In the genomic region with DNA sequence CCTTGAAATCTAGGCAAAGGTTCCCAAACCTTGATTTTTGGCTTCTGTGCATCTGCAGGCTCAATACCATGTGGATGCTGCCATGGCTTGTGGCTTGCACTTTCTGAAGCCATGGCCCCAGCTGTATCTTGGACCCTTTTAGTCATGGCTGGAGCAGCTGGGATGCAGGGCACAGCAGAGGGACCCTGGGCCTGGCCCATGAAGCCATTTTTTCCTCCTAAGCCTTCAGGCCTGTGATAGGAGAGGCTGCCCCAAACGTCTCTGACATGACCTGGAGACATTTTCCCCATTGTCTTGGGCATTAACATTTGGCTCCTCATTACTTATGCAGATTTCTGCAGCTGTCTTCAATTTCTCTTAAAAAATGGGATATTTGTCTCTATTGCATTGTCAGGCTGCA, we compare ENCODE assay signal across 28 cellular contexts.
"Had no signal": no experiment of that assay in that cellular context is flagged by ENCODE, and none has a peak within 500 bp of the region (broad histone marks: within the 10 kb centered on the region; RNA-seq: fewer than 3 reads in every experiment).

No MANE protein-coding gene starts in this region.

- H3K27me3 ChIP-seq: colonic mucosa, esophagus muscularis mucosa, esophagus squamous epithelium, foreskin keratinocyte, gastrocnemius medialis, gastroesophageal sphincter, heart left ventricle, heart right ventricle, hepatocyte had no signal

- H3K4me1 ChIP-seq: colonic mucosa, esophagus muscularis mucosa, esophagus squamous epithelium, foreskin keratinocyte, gastrocnemius medialis, gastroesophageal sphincter, heart left ventricle, heart right ventricle had no signal

- H2AFZ ChIP-seq: hepatocyte had no signal

- FAIRE-seq: endometrium, endothelial cell of umbilical vein, frontal cortex had no signal

- DNase-seq: colonic mucosa; cortex of kidney; dermis blood vessel endothelial cell; dorsolateral prefrontal cortex; effector CD4-positive, alpha-beta T cell; effector CD8-positive, alpha-beta T cell; effector memory CD4-positive, alpha-beta T cell; effector memory CD8-positive, alpha-beta T cell; endodermal cell; erythroblast; esophagus squamous epithelium; foreskin fibroblast; foreskin keratinocyte; foreskin melanocyte; gastrocnemius medialis; glutamatergic neuron; head of caudate nucleus; heart left ventricle; heart right ventricle had no signal

- H3K27ac ChIP-seq: colonic mucosa, coronary artery, dorsolateral prefrontal cortex, epithelial cell of prostate, esophagus muscularis mucosa, esophagus squamous epithelium, foreskin keratinocyte, gastrocnemius medialis, gastroesophageal sphincter, heart left ventricle, heart right ventricle, hepatocyte had no signal

- H3K4me3 ChIP-seq: colonic mucosa, coronary artery, dorsolateral prefrontal cortex, esophagus muscularis mucosa, esophagus squamous epithelium, gastrocnemius medialis, gastroesophageal sphincter, heart left ventricle, heart right ventricle, hepatocyte had no signal

- H3K4me2 ChIP-seq: hepatocyte had no signal

- H3K9me3 ChIP-seq: colonic mucosa, gastrocnemius medialis had no signal

- ATAC-seq: effector memory CD8-positive, alpha-beta T cell; esophagus mucosa; foreskin keratinocyte; gastrocnemius medialis; gastroesophageal sphincter; heart left ventricle; heart right ventricle had no signal

- H3K79me2 ChIP-seq: hepatocyte had no signal

- H3K36me3 ChIP-seq: colonic mucosa, esophagus muscularis mucosa, esophagus squamous epithelium, gastrocnemius medialis, gastroesophageal sphincter, heart left ventricle, heart right ventricle had no signal
